In genomic region chr18:63844254-63844653, GRCh38 we compare ENCODE assay signal across 9 cellular contexts. TPM values are rescaled to one million over a fixed set of nuclear protein-coding genes. Genes with fewer than 3 reads are reported as not detected.
DNase-seq lines count a peak whose midpoint lies in the region; ATAC-seq, FAIRE-seq and TF ChIP-seq lines count a peak whose summit lies in the region.
"Had no signal": no experiment of that assay in that cellular context is flagged by ENCODE, and none has a peak within 500 bp of the region (broad histone marks: within the 10 kb centered on the region; RNA-seq: fewer than 3 reads in every experiment).

No MANE protein-coding gene starts in this region.

- TF ChIP-seq CTCF in HFFc6 (IDR thresholded peaks at IDR 0.05), result peak; percentile 83
- TF ChIP-seq CTCF in psoas muscle (IDR thresholded peaks at IDR 0.05), result peak; percentile 18

- FAIRE-seq in endometrium (lab: Jason Lieb, UNC), result peak; percentile 78

- H3K27me3 Mint-ChIP-seq in HFFc6 (ENCODE audit: insufficient read depth), result no peaks in the 10 kb centered on the region; the same call in 1 of the 2 replicates

- no peaks in the 10 kb centered on the region for H3K4me1 ChIP-seq in psoas muscle

- peaks cover 4% of the 10 kb centered on the region; the same call in 1 of the 2 replicates for H3K9me3 Mint-ChIP-seq in HFFc6

- H3K4me3 ChIP-seq in psoas muscle, result no peak overlapping the region

- DNase-seq in DMS153 treated with DMSO at 0.1 percent for 48 hours (lab: John Stamatoyannopoulos, UW; ENCODE audit: unreplicated experiment) (peak; percentile 1), DMS153 (lab: John Stamatoyannopoulos, UW) (no peak), HFFc6 (peak; percentile 43), NCI-H226 (peak; percentile 14), psoas muscle (no peak), GF-D8 (lab: John Stamatoyannopoulos, UW) (no peak)
- no peak for DNase-seq in activated CD4-positive, CD25-positive, alpha-beta regulatory T cell treated with anti-CD3 and anti-CD28 coated beads, Interleukin-2, amount 50 U/mL, for 72 hours

- peaks cover 7% of the 10 kb centered on the region for H3K36me3 Mint-ChIP-seq in HFFc6 (ENCODE audit: low read depth)

- H3K9me3 ChIP-seq in psoas muscle, result no peaks in the 10 kb centered on the region

- ATAC-seq in psoas muscle, result no peak

- peaks cover 0 to 5% (median 0%) of the 10 kb centered on the region in 3 donors for H3K27me3 ChIP-seq in psoas muscle (ENCODE audit: insufficient read depth in 3 of 3, low read length in 2 of 3)

- no peak overlapping the region for H3K27ac ChIP-seq in psoas muscle

- H3K4me3 Mint-ChIP-seq in HFFc6, result peak overlapping the region; percentile 29; the same call in 1 of the 2 replicates
- H3K4me3 Mint-ChIP-seq: B cell had no signal

- H3K4me1 Mint-ChIP-seq in HFFc6 (ENCODE audit: low read depth), result peaks cover 65% of the 10 kb centered on the region
- H3K4me1 Mint-ChIP-seq: B cell had no signal

- peak overlapping the region; percentile 48; the same call in 1 of the 2 replicates for H3K27ac Mint-ChIP-seq in HFFc6
- H3K27ac Mint-ChIP-seq: B cell had no signal

- intact Hi-C loops in psoas muscle (cut with DNase I), result loop anchor here (5.0 to 10.0 kb wide), 2 partner anchors 319 to 322 kb away; no protein-coding TSS in a partner anchor

- 16 to 22% (median 16%) methylated on average over 3 of the region's 3 CpGs for WGBS in psoas muscle, 3 donors

- H3K36me3 ChIP-seq in psoas muscle (ENCODE audit: insufficient read depth in 1 of 2, low read depth in 1 of 2), result no peaks in the 10 kb centered on the region

RNA-seq across cellular contexts. Expression of gene SERPINB2, which starts 43.3 kb away (rescaled TPM):
- total RNA-seq in HFFc6 (2021; fragmentation: NEBNext Ultra II Directional; extraction: Animal tissue kit (Norgen Biotek cat#: 25700)), result 10 to 100 TPM; 30.9 to 91.5 (median 36.1) TPM
- under 1 TPM in 2 of 4 donors, not detected in 2; 0.20 to 0.22 TPM for total RNA-seq in psoas muscle
- under 1 TPM in 2 of 3 donors, not detected in 1; 0.03 to 0.15 TPM for polyA plus RNA-seq in psoas muscle

Comparison
In these comparisons a context has a peak if more than half of its experiments do, and no peak if none do; other contexts are left out.
1. DNase-seq: peak in DMS153 treated with DMSO at 0.1 percent for 48 hours (single experiment), HFFc6 (single experiment) and NCI-H226 (single experiment); none in DMS153 (single experiment), psoas muscle (0 of 2), activated CD4-positive, CD25-positive, alpha-beta regulatory T cell treated with anti-CD3 and anti-CD28 coated beads, Interleukin-2, amount 50 U/mL, for 72 hours (single experiment) and GF-D8 (single experiment).
2. RNA of gene SERPINB2, which starts 43.3 kb away (total RNA-seq): 30.9 to 91.5 TPM in HFFc6; 0.20 to 0.22 TPM in psoas muscle; every median in the first group is over 10 times any median in the second.